In genomic region chr1:209936125-209936524, GRCh38 we compare ENCODE assay signal across 8 cellular contexts. TPM values are rescaled to one million over a fixed set of nuclear protein-coding genes. Genes with fewer than 3 reads are reported as not detected.
"Had no signal": no experiment of that assay in that cellular context is flagged by ENCODE, and none has a peak within 500 bp of the region (broad histone marks: within the 10 kb centered on the region; RNA-seq: fewer than 3 reads in every experiment).

No MANE protein-coding gene starts in this region.

- H3K4me2 ChIP-seq: GM23338 had no signal

- ATAC-seq: GM23338 had no signal

- DNase-seq: H9, HCEC 1CT, KG1 had no signal

- FAIRE-seq: H1, H54 had no signal

- H3K27ac ChIP-seq: HL-60 had no signal

RNA-seq across cellular contexts. Expression of gene SYT14, which starts 1.9 kb away (rescaled TPM):
- polyA plus RNA-seq: IgD-negative memory B cell had no signal
